Comparison of ENCODE assay signal across 9 cellular contexts in genomic region chr7:144321807-144322206, GRCh38. TPM values are rescaled to one million over a fixed set of nuclear protein-coding genes. Genes with fewer than 3 reads are reported as not detected.
A peak's percentile ranks its signal among the peaks of the same experiment; 100 is the strongest.
DNase-seq lines count a peak whose midpoint lies in the region; ATAC-seq and TF ChIP-seq lines count a peak whose summit lies in the region.
"Not testable (repeated sequence)": the region's sequence is repeated elsewhere in the genome, so short reads cannot be mapped to it uniquely, and the experiment has no call there.
"Had no signal": no experiment of that assay in that cellular context is flagged by ENCODE, and none has a peak within 500 bp of the region (broad histone marks: within the 10 kb centered on the region; RNA-seq: fewer than 3 reads in every experiment).

No MANE protein-coding gene starts in this region.

- not testable (repeated sequence) for H4K20me1 ChIP-seq in GM23338 (replicated peaks; ENCODE audit: insufficient read depth)

- H3F3A ChIP-seq in GM23338 (replicated peaks; ENCODE audit: low read depth), result not testable (repeated sequence)

- not testable (repeated sequence) for H2AFZ ChIP-seq in GM23338

- H3K9me3 Mint-ChIP-seq in GM23338, result not testable (repeated sequence)

- not testable (repeated sequence) for H3K36me3 Mint-ChIP-seq in GM23338 (ENCODE audit: low read depth)

- not testable (repeated sequence) for H3K4me1 ChIP-seq in GM23338 (ENCODE audit: insufficient read depth); RWPE2 (ENCODE audit: insufficient read depth, poor library complexity, severe bottlenecking); foreskin keratinocyte; left lung; aorta (ENCODE audit: control insufficient read depth in 1 of 2, insufficient read depth in 2 of 2, low read length in 2 of 2)

- not testable (repeated sequence) for H3K4me2 ChIP-seq in GM23338

- not testable (repeated sequence) for H3K27ac ChIP-seq in GM23338 (ENCODE audit: low read depth); RWPE2 (ENCODE audit: poor library complexity, severe bottlenecking); foreskin keratinocyte; left lung; aorta (ENCODE audit: low read depth in 1 of 2, low read length in 2 of 2)

- not testable (repeated sequence) for H3K27ac Mint-ChIP-seq in GM23338

- not testable (repeated sequence) for H3K36me3 ChIP-seq in GM23338 (ENCODE audit: insufficient read depth); RWPE2 (ENCODE audit: low read depth); left lung; aorta (ENCODE audit: control insufficient read depth in 1 of 2, insufficient read depth in 2 of 2, low read length in 1 of 2)

- WGBS in aorta, 2 donors, result 81 to 95% methylated on average over 1 of the region's 3 CpGs

- not testable (repeated sequence) for H3K9me2 ChIP-seq in GM23338 (ENCODE audit: insufficient read depth)

- not testable (repeated sequence) for TF ChIP-seq CTCF in GM23338 (conservative IDR thresholded peaks at IDR 0.05; ENCODE audit: low read depth in 2 of 2); RWPE2 (IDR thresholded peaks at IDR 0.05; ENCODE audit: poor library complexity, severe bottlenecking); foreskin keratinocyte (conservative IDR thresholded peaks at IDR 0.05); left lung (IDR thresholded peaks at IDR 0.05)

- not testable (repeated sequence) for H3K79me2 ChIP-seq in GM23338 (replicated peaks; ENCODE audit: insufficient read depth)

- peak; percentile 0 for DNase-seq in GM23338 (ENCODE audit: low spot score)
- DNase-seq in RWPE2 (ENCODE audit: low spot score); foreskin keratinocyte; left lung; sciatic nerve (ENCODE audit: low spot score); aorta: not testable (repeated sequence)

- intact Hi-C loops in left lung (cut with DNase I); sciatic nerve (cut with DNase I); aorta (cut with DNase I): not testable (repeated sequence)

- not testable (repeated sequence) for H3K4me3 ChIP-seq in GM23338; RWPE2 (ENCODE audit: severe bottlenecking); left lung; aorta (ENCODE audit: low read length in 2 of 2)

- not testable (repeated sequence) for H3K4me3 Mint-ChIP-seq in GM23338

- not testable (repeated sequence) for H3K4me1 Mint-ChIP-seq in GM23338

- H3K27me3 Mint-ChIP-seq in GM23338 (ENCODE audit: insufficient read depth, low read depth, poor library complexity), result not testable (repeated sequence)

- not testable (repeated sequence) for H3K27me3 ChIP-seq in GM23338 (ENCODE audit: insufficient read depth); RWPE2 (ENCODE audit: insufficient read depth, poor library complexity, severe bottlenecking); foreskin keratinocyte; left lung; aorta (ENCODE audit: control insufficient read depth in 1 of 2, insufficient read depth in 2 of 2, low read length in 1 of 2)

- not testable (repeated sequence) for H3K9me3 ChIP-seq in RWPE2 (ENCODE audit: severe bottlenecking); left lung; aorta (ENCODE audit: control insufficient read depth, low read length)

- ATAC-seq in GM23338, result not testable (repeated sequence)
- peak; percentile 22; the same call in 1 of the 3 replicates for ATAC-seq in RWPE2 (ENCODE audit: low read depth)
- peak; percentile 47 for ATAC-seq in foreskin keratinocyte
- ATAC-seq in left lung, result peak; percentile 58
- peak; percentile 61 for ATAC-seq in sciatic nerve
- peak; percentile 42 for ATAC-seq in aorta (ENCODE audit: low FRiP score)

RNA-seq across cellular contexts. Expression of gene OR2A1, which starts 9.6 kb away (rescaled TPM):
- 0.10 TPM in 1 of 2 replicates, not detected in the other for total RNA-seq in GM23338 (2014; rRNA removed; shearing (Covaris generic))
- 1.2 and 1.6 TPM in 2 replicates for polyA plus RNA-seq in GM23338 (2016; fragmentation: Nextera tagmentation; extraction: Ambion mirVana)
- total RNA-seq in foreskin keratinocyte, result not detected in 2 replicates
- polyA plus RNA-seq in foreskin keratinocyte, result not detected in 2 replicates
- total RNA-seq in left lung, result not detected
- 0.22 TPM for total RNA-seq in sciatic nerve
- total RNA-seq in aorta, result under 1 TPM; 0.16 to 0.39 TPM
- polyA plus RNA-seq in aorta, result under 1 TPM; 0.50 to 0.59 TPM
- total RNA-seq: CD8-positive, alpha-beta memory T cell had no signal
- polyA plus RNA-seq: A549; CD14-positive monocyte; CD8-positive, alpha-beta memory T cell had no signal

RNA-seq across cellular contexts. Expression of gene ARHGEF5, which starts 33.4 kb away (rescaled TPM):
- 27.1 and 27.3 TPM in 2 replicates for total RNA-seq in GM23338 (2014; rRNA removed; shearing (Covaris generic))
- polyA plus RNA-seq in GM23338 (2016; fragmentation: Nextera tagmentation; extraction: Ambion mirVana), result 10.2 TPM in 2 replicates
- total RNA-seq in foreskin keratinocyte, result 34.8 and 43.8 TPM in 2 replicates
- 25.4 and 27.9 TPM in 2 replicates for polyA plus RNA-seq in foreskin keratinocyte
- 10 to 100 TPM; 23.9 to 32.3 TPM for total RNA-seq in left lung
- 12.8 TPM for total RNA-seq in sciatic nerve
- total RNA-seq in aorta, result 10 to 100 TPM in 1 of 2 donors, 1 to 10 TPM in 1; 9.0 to 14.5 TPM
- polyA plus RNA-seq in aorta, result 1 to 10 TPM; 2.5 to 9.1 TPM

RNA-seq across cellular contexts. Expression of gene CTAGE8, which starts 52.7 kb away (rescaled TPM):
- 0.52 and 1.4 TPM in 2 replicates for total RNA-seq in GM23338 (2014; rRNA removed; shearing (Covaris generic))
- polyA plus RNA-seq in GM23338 (2016; fragmentation: Nextera tagmentation; extraction: Ambion mirVana), result 1.3 and 3.1 TPM in 2 replicates
- 4.7 and 5.1 TPM in 2 replicates for total RNA-seq in foreskin keratinocyte
- polyA plus RNA-seq in foreskin keratinocyte, result 2.1 and 3.3 TPM in 2 replicates
- 1 to 10 TPM in 1 of 2 donors, not detected in 1; 3.0 TPM for total RNA-seq in left lung
- 1.2 TPM for total RNA-seq in sciatic nerve
- total RNA-seq in aorta, result 1 to 10 TPM in 1 of 2 donors, under 1 TPM in 1; 0.21 to 1.2 TPM
- not detected for polyA plus RNA-seq in aorta
- polyA plus RNA-seq: CD14-positive monocyte had no signal

RNA-seq across cellular contexts. Expression of gene OR2A7, which starts 57.2 kb away (rescaled TPM):
- total RNA-seq in GM23338 (2014; rRNA removed; shearing (Covaris generic)), result 1.6 and 2.2 TPM in 2 replicates
- polyA plus RNA-seq in GM23338 (2016; fragmentation: Nextera tagmentation; extraction: Ambion mirVana) (1.7 and 3.2 TPM in 2 replicates), foreskin keratinocyte (1.0 and 2.5 TPM in 2 replicates), aorta (under 1 TPM in 1 of 2 donors, not detected in 1; 0.67 TPM)
- total RNA-seq in foreskin keratinocyte (3.3 and 11.6 TPM in 2 replicates), left lung (1 to 10 TPM; 5.3 to 5.6 TPM), sciatic nerve (3.7 TPM), aorta (1 to 10 TPM; 1.5 to 4.7 TPM)
- polyA plus RNA-seq: A549, CD14-positive monocyte had no signal
